Comparison of ENCODE assay signal across 19 cellular contexts in the genomic region with DNA sequence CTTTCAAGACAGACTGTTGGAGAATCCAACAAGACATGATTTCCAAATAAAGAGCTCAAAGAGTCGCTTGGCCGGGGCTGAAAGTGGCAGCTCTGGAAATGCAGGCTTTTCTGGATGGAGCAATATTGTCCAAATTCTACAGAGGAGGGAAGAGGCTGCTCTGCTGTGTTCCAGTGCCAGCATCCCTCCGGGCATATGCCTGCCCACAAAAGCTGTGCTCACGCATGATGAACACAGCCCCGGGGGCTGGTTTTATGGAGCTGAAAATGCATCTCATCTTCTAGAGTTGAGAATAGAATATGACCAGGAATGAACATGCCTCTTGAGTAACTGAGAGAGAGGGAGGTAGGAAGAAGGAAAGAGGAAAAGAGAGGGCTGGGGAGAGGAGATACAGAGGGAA.
"Had no signal": no experiment of that assay in that cellular context is flagged by ENCODE, and none has a peak within 500 bp of the region (broad histone marks: within the 10 kb centered on the region; RNA-seq: fewer than 3 reads in every experiment).

No MANE protein-coding gene starts in this region.

- ATAC-seq: gastrocnemius medialis; left lobe of liver; naive thymus-derived CD4-positive, alpha-beta T cell; psoas muscle; right lobe of liver; stimulated activated naive B cell treated with anti-CD40 and anti-IgM and Interleukin-4, amounts not matched to agents 10 μg/mL and 1 μg/mL and 100 μg/mL, for 72 hours; upper lobe of right lung had no signal

- DNase-seq: colonic mucosa; effector CD8-positive, alpha-beta T cell; endodermal cell; esophagus squamous epithelium; gastrocnemius medialis; head of caudate nucleus; naive thymus-derived CD4-positive, alpha-beta T cell; occipital lobe; ovary; posterior cingulate gyrus; psoas muscle; right lobe of liver; small intestine; stimulated activated CD4-positive, alpha-beta T cell treated with anti-CD3 and anti-CD28 coated beads, Interleukin-15, amount 100 ng/mL, for 24 hours; stimulated activated CD4-positive, alpha-beta T cell treated with anti-CD3 and anti-CD28 coated beads, Interleukin-2, amount 100 ng/mL, for 48 hours; stimulated activated naive B cell treated with anti-CD40 and anti-IgM and Interleukin-4, amounts not matched to agents 10 μg/mL and 1 μg/mL and 100 μg/mL, for 72 hours; upper lobe of right lung; uterus had no signal
